ENCODE assay signal across 2 cellular contexts in the genomic region with DNA sequence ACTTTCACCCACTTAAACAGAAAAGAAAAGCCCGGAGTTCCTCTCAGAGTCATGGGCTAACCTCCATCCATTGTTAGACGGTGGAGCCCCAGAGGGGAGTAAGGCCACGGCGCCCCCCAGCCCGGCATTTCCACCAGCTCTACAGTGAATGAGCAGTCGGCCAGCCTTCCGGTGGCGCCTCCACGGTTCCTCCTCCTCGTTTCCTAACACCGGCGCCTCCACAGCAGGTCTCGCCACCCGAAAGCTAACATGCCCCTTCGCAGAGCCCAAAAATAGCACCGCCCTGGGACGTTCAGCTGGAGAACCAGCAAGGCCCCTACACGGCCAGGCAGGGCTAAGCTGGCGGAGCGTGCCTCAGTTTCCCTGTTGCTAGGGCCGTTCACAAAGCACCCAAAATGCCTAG.
TF ChIP-seq lines count a peak whose summit lies in the region.

No MANE protein-coding gene starts in this region.

TF ChIP-seq in IMR-90, 13 proteins besides CTCF, POLR2A, EP300 and RAD21:
- TF ChIP-seq ELK1 (IDR thresholded peaks at IDR 0.05; ENCODE audit: borderline replicate concordance, low read depth, low read length) (no peak), FOS (IDR thresholded peaks at IDR 0.05; ENCODE audit: low read depth, low read length) (no peak), NFE2L2 (IDR thresholded peaks at IDR 0.05; ENCODE audit: low read depth, low read length) (no peak), BHLHE40 (IDR thresholded peaks at IDR 0.05; ENCODE audit: low read depth, low read length) (no peak), MAFK (IDR thresholded peaks at IDR 0.05; ENCODE audit: low read depth, low read length) (no peak), SMC3 (IDR thresholded peaks at IDR 0.05; ENCODE audit: low read depth, low read length) (no peak), MAZ (IDR thresholded peaks at IDR 0.05; ENCODE audit: borderline replicate concordance, low read depth, low read length) (no peak), CEBPB (IDR thresholded peaks at IDR 0.05; ENCODE audit: low read depth, low read length) (no peak), RCOR1 (IDR thresholded peaks at IDR 0.05; ENCODE audit: insufficient replicate concordance, low read length) (no peak), MXI1 (IDR thresholded peaks at IDR 0.05; ENCODE audit: borderline replicate concordance, low read depth, low read length) (no peak), RFX5 (IDR thresholded peaks at IDR 0.05; ENCODE audit: low read depth, low read length) (no peak), CHD1 (IDR thresholded peaks at IDR 0.05; ENCODE audit: low read depth, low read length) (no peak)
- TF ChIP-seq, protein P1, sequence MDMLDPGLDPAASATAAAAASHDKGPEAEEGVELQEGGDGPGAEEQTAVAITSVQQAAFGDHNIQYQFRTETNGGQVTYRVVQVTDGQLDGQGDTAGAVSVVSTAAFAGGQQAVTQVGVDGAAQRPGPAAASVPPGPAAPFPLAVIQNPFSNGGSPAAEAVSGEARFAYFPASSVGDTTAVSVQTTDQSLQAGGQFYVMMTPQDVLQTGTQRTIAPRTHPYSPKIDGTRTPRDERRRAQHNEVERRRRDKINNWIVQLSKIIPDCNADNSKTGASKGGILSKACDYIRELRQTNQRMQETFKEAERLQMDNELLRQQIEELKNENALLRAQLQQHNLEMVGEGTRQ (IDR thresholded peaks at IDR 0.05; ENCODE audit: low read depth, low read length): no peak

TF ChIP-seq in HepG2, 621 proteins besides CTCF, POLR2A, EP300 and RAD21 (continues in another document):
- TF ChIP-seq SP2 (CRISPR knock-in tag; IDR thresholded peaks at IDR 0.05): no peak
- peak; percentile 38 for TF ChIP-seq TAF1 (CRISPR knock-in tag; IDR thresholded peaks at IDR 0.05)
- TF ChIP-seq ZNF562 (CRISPR knock-in tag; IDR thresholded peaks at IDR 0.05; ENCODE audit: borderline replicate concordance): no peak
- no peak for TF ChIP-seq IKZF4 (CRISPR knock-in tag; IDR thresholded peaks at IDR 0.05; ENCODE audit: borderline replicate concordance, low read depth, not compliant biosample characterization)
- TF ChIP-seq ZBTB43 (CRISPR knock-in tag; conservative IDR thresholded peaks at IDR 0.05): no peak
- TF ChIP-seq RXRB (CRISPR knock-in tag; IDR thresholded peaks at IDR 0.05; ENCODE audit: borderline replicate concordance): peak; percentile 89
- no peak; the same call in none of the 2 replicates for TF ChIP-seq FOXP4 (CRISPR knock-in tag; IDR thresholded peaks at IDR 0.05)
- no peak for TF ChIP-seq SNAI1 (CRISPR knock-in tag; IDR thresholded peaks at IDR 0.05; ENCODE audit: borderline replicate concordance)
- TF ChIP-seq ERF (CRISPR knock-in tag; IDR thresholded peaks at IDR 0.05): no peak
- TF ChIP-seq, protein P2, sequence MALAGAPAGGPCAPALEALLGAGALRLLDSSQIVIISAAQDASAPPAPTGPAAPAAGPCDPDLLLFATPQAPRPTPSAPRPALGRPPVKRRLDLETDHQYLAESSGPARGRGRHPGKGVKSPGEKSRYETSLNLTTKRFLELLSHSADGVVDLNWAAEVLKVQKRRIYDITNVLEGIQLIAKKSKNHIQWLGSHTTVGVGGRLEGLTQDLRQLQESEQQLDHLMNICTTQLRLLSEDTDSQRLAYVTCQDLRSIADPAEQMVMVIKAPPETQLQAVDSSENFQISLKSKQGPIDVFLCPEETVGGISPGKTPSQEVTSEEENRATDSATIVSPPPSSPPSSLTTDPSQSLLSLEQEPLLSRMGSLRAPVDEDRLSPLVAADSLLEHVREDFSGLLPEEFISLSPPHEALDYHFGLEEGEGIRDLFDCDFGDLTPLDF (CRISPR knock-in tag; IDR thresholded peaks at IDR 0.05): 0 out of 2 replicates have a peak, but pooled peaks have one; percentile 20
- 0 out of 2 replicates have a peak, but pooled peaks have one; percentile 87 for TF ChIP-seq ZNF816 (CRISPR knock-in tag; IDR thresholded peaks at IDR 0.05; ENCODE audit: borderline replicate concordance)
- peak; percentile 94 for TF ChIP-seq PPARG (CRISPR knock-in tag; conservative IDR thresholded peaks at IDR 0.05)
- TF ChIP-seq MATR3 (CRISPR knock-in tag; IDR thresholded peaks at IDR 0.05): no peak
- TF ChIP-seq, protein P3, sequence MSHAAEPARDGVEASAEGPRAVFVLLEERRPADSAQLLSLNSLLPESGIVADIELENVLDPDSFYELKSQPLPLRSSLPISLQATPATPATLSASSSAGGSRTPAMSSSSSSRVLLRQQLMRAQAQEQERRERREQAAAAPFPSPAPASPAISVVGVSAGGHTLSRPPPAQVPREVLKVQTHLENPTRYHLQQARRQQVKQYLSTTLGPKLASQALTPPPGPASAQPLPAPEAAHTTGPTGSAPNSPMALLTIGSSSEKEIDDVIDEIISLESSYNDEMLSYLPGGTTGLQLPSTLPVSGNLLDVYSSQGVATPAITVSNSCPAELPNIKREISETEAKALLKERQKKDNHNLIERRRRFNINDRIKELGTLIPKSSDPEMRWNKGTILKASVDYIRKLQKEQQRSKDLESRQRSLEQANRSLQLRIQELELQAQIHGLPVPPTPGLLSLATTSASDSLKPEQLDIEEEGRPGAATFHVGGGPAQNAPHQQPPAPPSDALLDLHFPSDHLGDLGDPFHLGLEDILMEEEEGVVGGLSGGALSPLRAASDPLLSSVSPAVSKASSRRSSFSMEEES (CRISPR knock-in tag; IDR thresholded peaks at IDR 0.05): 0 out of 2 replicates have a peak, but pooled peaks have one; percentile 12
- no peak for TF ChIP-seq CEBPG (CRISPR knock-in tag; IDR thresholded peaks at IDR 0.05)
- TF ChIP-seq, protein P4, sequence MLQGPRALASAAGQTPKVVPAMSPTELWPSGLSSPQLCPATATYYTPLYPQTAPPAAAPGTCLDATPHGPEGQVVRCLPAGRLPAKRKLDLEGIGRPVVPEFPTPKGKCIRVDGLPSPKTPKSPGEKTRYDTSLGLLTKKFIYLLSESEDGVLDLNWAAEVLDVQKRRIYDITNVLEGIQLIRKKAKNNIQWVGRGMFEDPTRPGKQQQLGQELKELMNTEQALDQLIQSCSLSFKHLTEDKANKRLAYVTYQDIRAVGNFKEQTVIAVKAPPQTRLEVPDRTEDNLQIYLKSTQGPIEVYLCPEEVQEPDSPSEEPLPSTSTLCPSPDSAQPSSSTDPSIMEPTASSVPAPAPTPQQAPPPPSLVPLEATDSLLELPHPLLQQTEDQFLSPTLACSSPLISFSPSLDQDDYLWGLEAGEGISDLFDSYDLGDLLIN (CRISPR knock-in tag; IDR thresholded peaks at IDR 0.05; ENCODE audit: borderline replicate concordance): peak; percentile 21; the same call in 1 of the 2 replicates
- TF ChIP-seq ZNF879 (CRISPR knock-in tag; IDR thresholded peaks at IDR 0.05): no peak
- peak; percentile 35; the same call in 1 of the 2 replicates for TF ChIP-seq CREM (IDR thresholded peaks at IDR 0.05)
- no peak for TF ChIP-seq CREM (CRISPR knock-in tag; IDR thresholded peaks at IDR 0.05)
- TF ChIP-seq ZNF331 (CRISPR knock-in tag; IDR thresholded peaks at IDR 0.05): 0 out of 2 replicates have a peak, but pooled peaks have one; percentile 2
- TF ChIP-seq ZNF740 (CRISPR knock-in tag; IDR thresholded peaks at IDR 0.05): no peak
- 0 out of 2 replicates have a peak, but pooled peaks have one; percentile 8 for TF ChIP-seq ZNF142 (CRISPR knock-in tag; IDR thresholded peaks at IDR 0.05)
- TF ChIP-seq MAZ (IDR thresholded peaks at IDR 0.05; ENCODE audit: borderline replicate concordance, low read depth, low read length): no peak
- no peak for TF ChIP-seq MAZ (CRISPR knock-in tag; IDR thresholded peaks at IDR 0.05; ENCODE audit: low read depth)
- TF ChIP-seq ZNF674 (CRISPR knock-in tag; IDR thresholded peaks at IDR 0.05; ENCODE audit: low read depth): no peak
- 0 out of 2 replicates have a peak, but pooled peaks have one; percentile 10 for TF ChIP-seq ZNF329 (CRISPR knock-in tag; IDR thresholded peaks at IDR 0.05; ENCODE audit: low read depth)
- TF ChIP-seq HOXA3 (CRISPR knock-in tag; IDR thresholded peaks at IDR 0.05): 0 out of 2 replicates have a peak, but pooled peaks have one; percentile 38
- peak; percentile 35; the same call in 1 of the 2 replicates for TF ChIP-seq ZNF773 (CRISPR knock-in tag; IDR thresholded peaks at IDR 0.05; ENCODE audit: borderline replicate concordance)
- TF ChIP-seq IKZF1 (IDR thresholded peaks at IDR 0.05): no peak
- peak; percentile 77; the same call in 1 of the 2 replicates for TF ChIP-seq ZNF839 (CRISPR knock-in tag; IDR thresholded peaks at IDR 0.05; ENCODE audit: borderline replicate concordance)
- TF ChIP-seq CAMTA2 (CRISPR knock-in tag; IDR thresholded peaks at IDR 0.05; ENCODE audit: borderline replicate concordance): no peak
- TF ChIP-seq NR2F1 (CRISPR knock-in tag; IDR thresholded peaks at IDR 0.05): no peak
- peak; percentile 56; the same call in 1 of the 2 replicates for TF ChIP-seq ZNF446 (CRISPR knock-in tag; IDR thresholded peaks at IDR 0.05)
- TF ChIP-seq IRF2 (CRISPR knock-in tag; IDR thresholded peaks at IDR 0.05): peak; percentile 8; the same call in 1 of the 2 replicates
- TF ChIP-seq KLF9 (CRISPR knock-in tag; IDR thresholded peaks at IDR 0.05; ENCODE audit: low read depth): no peak
- TF ChIP-seq ZNF383 (CRISPR knock-in tag; IDR thresholded peaks at IDR 0.05; ENCODE audit: borderline replicate concordance): no peak
- TF ChIP-seq, protein P5, sequence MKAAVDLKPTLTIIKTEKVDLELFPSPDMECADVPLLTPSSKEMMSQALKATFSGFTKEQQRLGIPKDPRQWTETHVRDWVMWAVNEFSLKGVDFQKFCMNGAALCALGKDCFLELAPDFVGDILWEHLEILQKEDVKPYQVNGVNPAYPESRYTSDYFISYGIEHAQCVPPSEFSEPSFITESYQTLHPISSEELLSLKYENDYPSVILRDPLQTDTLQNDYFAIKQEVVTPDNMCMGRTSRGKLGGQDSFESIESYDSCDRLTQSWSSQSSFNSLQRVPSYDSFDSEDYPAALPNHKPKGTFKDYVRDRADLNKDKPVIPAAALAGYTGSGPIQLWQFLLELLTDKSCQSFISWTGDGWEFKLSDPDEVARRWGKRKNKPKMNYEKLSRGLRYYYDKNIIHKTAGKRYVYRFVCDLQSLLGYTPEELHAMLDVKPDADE (CRISPR knock-in tag; IDR thresholded peaks at IDR 0.05): no peak
- peak; percentile 73; the same call in 1 of the 2 replicates for TF ChIP-seq ZNF777 (CRISPR knock-in tag; IDR thresholded peaks at IDR 0.05)
- TF ChIP-seq HIVEP1 (CRISPR knock-in tag; IDR thresholded peaks at IDR 0.05): peak; percentile 2; the same call in 1 of the 2 replicates
- TF ChIP-seq MIER2 (CRISPR knock-in tag; IDR thresholded peaks at IDR 0.05): no peak
- TF ChIP-seq GABPA (IDR thresholded peaks at IDR 0.05; ENCODE audit: low read depth, low read length): no peak
- no peak; the same call in 1 of the 2 replicates for TF ChIP-seq GABPA (CRISPR knock-in tag; IDR thresholded peaks at IDR 0.05; ENCODE audit: low read depth)
